8 cellular contexts compared by ENCODE assay signal in genomic region chr12:132218915-132219314, GRCh38.
DNase-seq lines count a peak whose midpoint lies in the region; ATAC-seq and TF ChIP-seq lines count a peak whose summit lies in the region.

No MANE protein-coding gene starts in this region.

- TF ChIP-seq POLR2A in IMR-90 (IDR thresholded peaks at IDR 0.05; ENCODE audit: low read depth, low read length): no peak

- H3K36me3 Mint-ChIP-seq in Caco-2 (ENCODE audit: insufficient read depth, unreplicated experiment): no peaks in the 10 kb centered on the region
- peaks cover 3% of the 10 kb centered on the region for H3K36me3 Mint-ChIP-seq in endothelial cell (ENCODE audit: low read depth, unreplicated experiment)

- peaks cover 8% of the 10 kb centered on the region for H3K9me3 Mint-ChIP-seq in Caco-2 (ENCODE audit: unreplicated experiment)
- peaks cover 6% of the 10 kb centered on the region for H3K9me3 Mint-ChIP-seq in endothelial cell (ENCODE audit: unreplicated experiment)

- H3K9ac ChIP-seq in IMR-90 (ENCODE audit: low read depth, low read length): no peak overlapping the region

- H4K91ac ChIP-seq in IMR-90 (ENCODE audit: insufficient read depth, low read depth, low read length): no peak overlapping the region

- no peak overlapping the region for H3K4me2 ChIP-seq in IMR-90 (ENCODE audit: low read depth, low read length)

- no peak overlapping the region for H2BK5ac ChIP-seq in IMR-90 (ENCODE audit: low read depth, low read length, poor library complexity, severe bottlenecking)

- TF ChIP-seq RAD21 in IMR-90 (IDR thresholded peaks at IDR 0.05; ENCODE audit: low read length): no peak

- no peaks in the 10 kb centered on the region for H3K36me3 ChIP-seq in Caco-2 (ENCODE audit: control insufficient read depth, insufficient read depth, low read length)
- no peaks in the 10 kb centered on the region for H3K36me3 ChIP-seq in IMR-90 (ENCODE audit: control insufficient read depth, insufficient read depth, low read length)
- H3K36me3 ChIP-seq in WERI-Rb-1: no peaks in the 10 kb centered on the region

- no peaks in the 10 kb centered on the region for H4K20me1 ChIP-seq in IMR-90 (ENCODE audit: insufficient read depth, low read length)

- no peaks in the 10 kb centered on the region for H3K9me3 ChIP-seq in Caco-2
- peaks cover 3% of the 10 kb centered on the region for H3K9me3 ChIP-seq in IMR-90 (ENCODE audit: control insufficient read depth, insufficient read depth, low read length)
- no peaks in the 10 kb centered on the region for H3K9me3 ChIP-seq in WERI-Rb-1 (ENCODE audit: severe bottlenecking)

- H3K9me1 ChIP-seq in IMR-90 (ENCODE audit: insufficient read depth, low read length): no peaks in the 10 kb centered on the region

- peak; percentile 61 to 67 for DNase-seq in Caco-2
- DNase-seq in IMR-90: no peak
- peak; percentile 83 for DNase-seq in WERI-Rb-1
- peak; percentile 52 for DNase-seq in endothelial cell (ENCODE audit: low spot score)
- DNase-seq in stimulated activated CD4-positive, alpha-beta T cell treated with anti-CD3 and anti-CD28 coated beads, Interleukin-15, amount 100 ng/mL, for 24 hours: peak; percentile 53
- DNase-seq in NCI-H2029 (lab: John Stamatoyannopoulos, UW): no peak

- no peak overlapping the region for H2BK120ac ChIP-seq in IMR-90 (ENCODE audit: low read depth, low read length)

- CTCF ChIA-PET in Caco-2 (lab: Charles Lee) (interaction anchor here (0.6 to 1.5 kb wide), 3 partner anchors 30 to 1309 kb away, joined by 5 to 15 read pairs (median 5); no protein-coding TSS in a partner anchor), IMR-90 (lab: Yijun Ruan, JAX) (interaction anchor here (0.9 kb wide), 1 partner anchor 65 kb away, joined by 3 read pairs; no protein-coding TSS in a partner anchor)

- no peak overlapping the region for H4K5ac ChIP-seq in IMR-90 (ENCODE audit: low read depth, low read length)

- peak; percentile 60 to 79 for TF ChIP-seq CTCF in Caco-2 (IDR thresholded peaks at IDR 0.05; ENCODE audit: insufficient read depth in 1 of 2, low read depth in 1 of 2, low read length in 1 of 2, severe bottlenecking in 1 of 2, unreplicated experiment in 1 of 2)
- 0 out of 2 replicates have a peak, but pooled peaks have one; percentile 15 for TF ChIP-seq CTCF in IMR-90 (conservative IDR thresholded peaks at IDR 0.05; ENCODE audit: low read depth, low read length)
- TF ChIP-seq CTCF in WERI-Rb-1 (IDR thresholded peaks at IDR 0.05; ENCODE audit: low read depth, low read length): peak; percentile 73
- TF ChIP-seq CTCF in endothelial cell (IDR thresholded peaks at IDR 0.05; ENCODE audit: unreplicated experiment): no peak

- H3K27me3 ChIP-seq in Caco-2 (replicated peaks; ENCODE audit: control insufficient read depth, insufficient read depth, low read length): no peaks in the 10 kb centered on the region; the same call in 1 of the 2 replicates
- no peaks in the 10 kb centered on the region; the same call in 1 of the 2 replicates for H3K27me3 ChIP-seq in IMR-90 (ENCODE audit: control insufficient read depth, insufficient read depth, low read length)
- H3K27me3 ChIP-seq in WERI-Rb-1 (ENCODE audit: insufficient read depth, low read depth, severe bottlenecking): no peaks in the 10 kb centered on the region

- in situ Hi-C loops in IMR-90 (cut with MboI; ENCODE audit: low sequenced_read_pairs): no loop called here

- no peak overlapping the region for H2AK9ac ChIP-seq in IMR-90 (replicated peaks; ENCODE audit: low read depth, low read length, poor library complexity)

- H3K27ac Mint-ChIP-seq in Caco-2 (ENCODE audit: unreplicated experiment) (no peak overlapping the region), endothelial cell (ENCODE audit: unreplicated experiment) (no peak overlapping the region)

- dilution Hi-C loops in IMR-90 (cut with HindIII; ENCODE audit: low sequenced_read_pairs, unreplicated experiment): no loop called here

- no peak overlapping the region for H2BK20ac ChIP-seq in IMR-90 (ENCODE audit: low read depth, low read length)

- H3K18ac ChIP-seq in IMR-90 (ENCODE audit: low read depth, low read length): no peak overlapping the region

- POLR2A ChIA-PET in Caco-2 (lab: Charles Lee) (interaction anchor here (0.6 kb wide), 1 partner anchor 352 kb away, joined by 3 read pairs; no protein-coding TSS in a partner anchor), IMR-90 (lab: Charles Lee; ENCODE audit: unreplicated experiment) (no interaction called here)

- no CpG with 5 or more reads among the region's 13 CpGs for WGBS in IMR-90 (ENCODE audit: extremely low coverage in 2 of 2, insufficient read length in 1 of 2), 2 experiments

- no TSS peak for BruUV-seq in Caco-2 (replicated peaks; lab: Mats Ljungman, UMichigan)
- no TSS peak for BruUV-seq in IMR-90 (replicated peaks; lab: Mats Ljungman, UMichigan)

- intact Hi-C loops in Caco-2 (cut with micrococcal nuclease; ENCODE audit: unreplicated experiment) (loop anchor here (1.0 kb wide), 3 partner anchors 30 to 195 kb away; no protein-coding TSS in a partner anchor), IMR-90 (cut with micrococcal nuclease) (loop anchor here (1.0 kb wide), 1 partner anchor 65 kb away; no protein-coding TSS in a partner anchor)

- H3K4me3 ChIP-seq in Caco-2 (ENCODE audit: low read depth, low read length) (no peak overlapping the region), IMR-90 (ENCODE audit: insufficient read depth, low read depth, low read length) (no peak overlapping the region), WERI-Rb-1 (ENCODE audit: low read depth, low read length) (peak overlapping the region; percentile 29)

- H3K27me3 Mint-ChIP-seq in Caco-2 (ENCODE audit: insufficient read depth, unreplicated experiment) (peaks cover 23% of the 10 kb centered on the region), endothelial cell (ENCODE audit: unreplicated experiment) (peaks cover 20% of the 10 kb centered on the region)

- H3K4me1 Mint-ChIP-seq in Caco-2 (ENCODE audit: low read depth, unreplicated experiment) (peaks cover 5% of the 10 kb centered on the region), endothelial cell (ENCODE audit: unreplicated experiment) (peaks cover 5% of the 10 kb centered on the region)

- H4K8ac ChIP-seq in IMR-90 (ENCODE audit: low read depth in 2 of 2, low read length in 2 of 2): no peak overlapping the region

- no peak overlapping the region for H2BK15ac ChIP-seq in IMR-90 (ENCODE audit: low read depth, low read length)

- H3K4me3 Mint-ChIP-seq in Caco-2 (ENCODE audit: unreplicated experiment) (no peak overlapping the region), endothelial cell (ENCODE audit: unreplicated experiment) (no peak overlapping the region)

- H3K56ac ChIP-seq in IMR-90 (ENCODE audit: extremely low read depth, insufficient read depth, low read length): no peak overlapping the region

- no peak overlapping the region for H3K4ac ChIP-seq in IMR-90 (ENCODE audit: low read depth, low read length)

- no peak overlapping the region for H3K23ac ChIP-seq in IMR-90 (ENCODE audit: low read depth, low read length)

- peaks cover 4% of the 10 kb centered on the region; the same call in 1 of the 2 replicates for H3K4me1 ChIP-seq in Caco-2
- no peaks in the 10 kb centered on the region; the same call in 1 of the 2 replicates for H3K4me1 ChIP-seq in IMR-90 (ENCODE audit: control insufficient read depth, insufficient read depth, low read length)

- no peaks in the 10 kb centered on the region for H3K79me1 ChIP-seq in IMR-90 (ENCODE audit: low read depth in 1 of 2, low read length in 2 of 2)

- ATAC-seq in IMR-90 (ENCODE audit: low read depth): no peak; the same call in 1 of the 2 replicates
- ATAC-seq in HG03432 (IDR thresholded peaks at IDR 0.05; ENCODE audit: unreplicated experiment): no peak
- ATAC-seq in HG03439 (IDR thresholded peaks at IDR 0.05; ENCODE audit: unreplicated experiment): no peak

- no peak overlapping the region for H3K27ac ChIP-seq in IMR-90 (ENCODE audit: insufficient read depth, low read length)
- no peak overlapping the region for H3K27ac ChIP-seq in WERI-Rb-1

- H2AK5ac ChIP-seq in IMR-90 (ENCODE audit: low read depth, low read length): no peak overlapping the region

- no peak overlapping the region for H2AFZ ChIP-seq in IMR-90 (replicated peaks; ENCODE audit: low read length, poor library complexity)

- H3K14ac ChIP-seq in IMR-90 (replicated peaks; ENCODE audit: low read depth, low read length): no peak overlapping the region

TF ChIP-seq in IMR-90, 13 proteins besides CTCF, POLR2A, EP300 and RAD21:
- no peak for TF ChIP-seq RCOR1 (IDR thresholded peaks at IDR 0.05; ENCODE audit: insufficient replicate concordance, low read length)
TF ChIP-seq in IMR-90: peak in this region for 0.

Comparison
In these comparisons a context has a peak if more than half of its experiments do, and no peak if none do; other contexts are left out.
1. DNase-seq: peak in Caco-2 (2 of 2), WERI-Rb-1 (single experiment), endothelial cell (single experiment) and stimulated activated CD4-positive, alpha-beta T cell treated with anti-CD3 and anti-CD28 coated beads, Interleukin-15, amount 100 ng/mL, for 24 hours (single experiment); none in IMR-90 (single experiment) and NCI-H2029 (single experiment).